In the genomic region with DNA sequence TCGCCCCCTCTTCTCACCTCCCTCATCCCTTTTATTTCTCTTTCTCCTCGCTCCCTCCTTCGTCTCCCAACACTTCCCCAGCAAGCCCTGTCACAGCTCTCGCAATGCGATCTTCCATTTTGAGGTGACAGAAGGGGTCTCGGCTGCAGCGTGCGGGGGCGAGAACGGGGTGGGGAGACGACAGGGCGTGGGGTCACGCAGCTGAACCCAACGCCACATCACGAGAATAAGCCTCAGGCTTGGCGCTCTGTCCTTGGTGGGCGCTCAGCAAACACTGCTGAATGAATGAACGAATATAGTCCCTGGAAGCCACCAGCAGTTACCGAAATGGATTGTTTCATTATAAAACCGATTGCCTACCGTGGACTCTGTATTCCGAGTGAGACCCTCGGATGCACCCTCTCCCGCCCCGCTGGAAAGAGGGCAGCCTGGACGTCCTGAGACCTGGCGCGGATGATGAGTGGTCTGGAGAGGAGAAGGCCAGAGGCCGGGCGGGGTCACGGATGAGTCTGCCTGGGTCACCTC, we compare ENCODE assay signal across 9 cellular contexts. TPM values are rescaled to one million over a fixed set of nuclear protein-coding genes. Genes with fewer than 3 reads are reported as not detected.
DNase-seq lines count a peak whose midpoint lies in the region; ATAC-seq and TF ChIP-seq lines count a peak whose summit lies in the region.
"Had no signal": no experiment of that assay in that cellular context is flagged by ENCODE, and none has a peak within 500 bp of the region (broad histone marks: within the 10 kb centered on the region; RNA-seq: fewer than 3 reads in every experiment).

No MANE protein-coding gene starts in this region.

- TF ChIP-seq CTCF in CD4-positive, alpha-beta T cell (IDR thresholded peaks at IDR 0.05), result no peak
- TF ChIP-seq CTCF in MM.1S (IDR thresholded peaks at IDR 0.05; ENCODE audit: low read length), result no peak
- no peak for TF ChIP-seq CTCF in osteoblast (IDR thresholded peaks at IDR 0.05; ENCODE audit: extremely low read depth, low read depth, low read length)

- peak overlapping the region; percentile 67 for H3K4me3 ChIP-seq in MM.1S (ENCODE audit: low read length)
- H3K4me3 ChIP-seq in effector memory CD4-positive, alpha-beta T cell (ENCODE audit: insufficient read depth, low read depth, low read length, poor library complexity, severe bottlenecking), result peak overlapping the region; percentile 55
- peak overlapping the region; percentile 77 for H3K4me3 ChIP-seq in osteoblast (ENCODE audit: insufficient read depth, low read length)

- no peaks in the 10 kb centered on the region for H3K36me3 Mint-ChIP-seq in CD4-positive, alpha-beta T cell (ENCODE audit: low read depth)

- no peak overlapping the region for H3K27ac ChIP-seq in CD4-positive, alpha-beta T cell (ENCODE audit: low read depth, low read length)
- no peak overlapping the region for H3K27ac ChIP-seq in MM.1S (ENCODE audit: low read length)
- no peak overlapping the region for H3K27ac ChIP-seq in effector memory CD4-positive, alpha-beta T cell (ENCODE audit: insufficient read depth, low read length, poor library complexity, severe bottlenecking)
- no peak overlapping the region for H3K27ac ChIP-seq in osteoblast (ENCODE audit: low read depth, low read length)

- H3K9ac ChIP-seq in MM.1S (ENCODE audit: low read length), result 0 out of 2 replicates have a peak overlapping the region, but pooled peaks have one; percentile 56

- peaks cover 99% of the 10 kb centered on the region for H3K27me3 ChIP-seq in CD4-positive, alpha-beta T cell (ENCODE audit: control insufficient read depth, insufficient read depth, low read length)
- peaks cover 17% of the 10 kb centered on the region for H3K27me3 ChIP-seq in MM.1S (replicated peaks; ENCODE audit: insufficient read depth, low read length)
- H3K27me3 ChIP-seq in effector memory CD4-positive, alpha-beta T cell (replicated peaks; ENCODE audit: control insufficient read depth, insufficient read depth, low read length, poor library complexity, severe bottlenecking), result peaks cover 97% of the 10 kb centered on the region
- peaks cover 58% of the 10 kb centered on the region for H3K27me3 ChIP-seq in osteoblast (ENCODE audit: insufficient read depth, low read length)

- peaks cover 4% of the 10 kb centered on the region for H3K9me3 Mint-ChIP-seq in CD4-positive, alpha-beta T cell

- ATAC-seq in CD4-positive, alpha-beta T cell (ENCODE audit: poor library complexity), result no peak
- ATAC-seq in HG02840 (IDR thresholded peaks at IDR 0.05; ENCODE audit: low FRiP score, unreplicated experiment), result no peak

- H2AFZ ChIP-seq in MM.1S (ENCODE audit: low read length) (no peak overlapping the region), osteoblast (ENCODE audit: low read length) (no peak overlapping the region)

- H3K9me2 ChIP-seq in MM.1S (replicated peaks; ENCODE audit: insufficient read depth, low read length), result no peaks in the 10 kb centered on the region

- peaks cover 12% of the 10 kb centered on the region for H3K9me3 ChIP-seq in CD4-positive, alpha-beta T cell (ENCODE audit: control insufficient read depth, low read length)
- H3K9me3 ChIP-seq in MM.1S (replicated peaks; ENCODE audit: insufficient read depth, low read length) (no peaks in the 10 kb centered on the region), osteoblast (ENCODE audit: low read depth, low read length) (no peaks in the 10 kb centered on the region)
- no peaks in the 10 kb centered on the region for H3K9me3 ChIP-seq in effector memory CD4-positive, alpha-beta T cell (ENCODE audit: control insufficient read depth, low read length)

- CTCF ChIA-PET in CD4-positive, alpha-beta T cell (lab: Charles Lee), result no interaction called here

- H4K20me1 ChIP-seq in MM.1S (ENCODE audit: insufficient read depth, low read length) (no peaks in the 10 kb centered on the region), osteoblast (ENCODE audit: insufficient read depth, low read length) (no peaks in the 10 kb centered on the region)

- H3K36me3 ChIP-seq in MM.1S (replicated peaks; ENCODE audit: insufficient read depth, low read length), result no peaks in the 10 kb centered on the region
- no peaks in the 10 kb centered on the region for H3K36me3 ChIP-seq in effector memory CD4-positive, alpha-beta T cell (ENCODE audit: control insufficient read depth, insufficient read depth, low read length)
- no peaks in the 10 kb centered on the region for H3K36me3 ChIP-seq in osteoblast (ENCODE audit: insufficient read depth, low read length)

- POLR2A ChIA-PET in CD4-positive, alpha-beta T cell (lab: Charles Lee), result interaction anchor here (0.7 kb wide), 1 partner anchor 62 kb away, joined by 6 read pairs; no protein-coding TSS in a partner anchor

- H3K27ac Mint-ChIP-seq in CD4-positive, alpha-beta T cell, result no peak overlapping the region

- H3K27me3 Mint-ChIP-seq in CD4-positive, alpha-beta T cell, result peaks cover 97% of the 10 kb centered on the region

- peaks cover 10% of the 10 kb centered on the region for H3K4me1 ChIP-seq in MM.1S (ENCODE audit: low read length)
- peaks cover 65% of the 10 kb centered on the region for H3K4me1 ChIP-seq in effector memory CD4-positive, alpha-beta T cell (ENCODE audit: control insufficient read depth, insufficient read depth, low read length, poor library complexity, severe bottlenecking)
- H3K4me1 ChIP-seq in osteoblast (ENCODE audit: insufficient read depth, low read length), result peaks cover 4% of the 10 kb centered on the region

- peaks cover 23% of the 10 kb centered on the region for H3F3A ChIP-seq in MM.1S (ENCODE audit: insufficient read depth, low read length)

- H3K4me2 ChIP-seq in MM.1S (ENCODE audit: low read depth, low read length) (peak overlapping the region; percentile 71; the same call in 1 of the 2 replicates), osteoblast (ENCODE audit: insufficient read depth, low read length) (peak overlapping the region; percentile 94)

- peaks cover 85% of the 10 kb centered on the region for H3K4me1 Mint-ChIP-seq in CD4-positive, alpha-beta T cell (ENCODE audit: low read depth)

- H3K79me2 ChIP-seq in MM.1S (ENCODE audit: low read length) (0 out of 2 replicates have a peak, but pooled peaks cover 4% of the 10 kb centered on the region), osteoblast (ENCODE audit: insufficient read depth, low read length) (peaks cover 19% of the 10 kb centered on the region)

- peak overlapping the region; percentile 83 for H3K4me3 Mint-ChIP-seq in CD4-positive, alpha-beta T cell

- intact Hi-C loops in CD4-positive, alpha-beta T cell (cut with DNase I, micrococcal nuclease), result loop anchor here in 1 of 2 experiments (10.0 kb wide), 1 partner anchor 1228 kb away; the partner anchor contains the start of gene CDYL

- no peak for DNase-seq in CD4-positive, alpha-beta T cell
- DNase-seq in MM.1S (no peak), osteoblast (ENCODE audit: insufficient read length, low spot score, missing footprints) (peak; percentile 81), hippocampal formation (lab: John Stamatoyannopoulos, UW) (no peak), NCI-H1694 (lab: John Stamatoyannopoulos, UW) (no peak), putamen (ENCODE audit: low spot score) (no peak)
- no peak for DNase-seq in effector memory CD4-positive, alpha-beta T cell
- DNase-seq: NCI-H774 had no signal

RNA-seq across cellular contexts. Expression of gene NRN1, which starts 3.9 kb away (rescaled TPM):
- not detected for total RNA-seq in CD4-positive, alpha-beta T cell
- 29.5 and 56.1 TPM in 2 replicates for total RNA-seq in osteoblast

Comparison
In these comparisons a context has a peak if more than half of its experiments do, and no peak if none do; other contexts are left out.
1. RNA of gene NRN1, which starts 3.9 kb away (total RNA-seq): 29.5 to 56.1 TPM in osteoblast; not detected in CD4-positive, alpha-beta T cell; every median in the first group is over 10 times any median in the second.
2. Peak in every context shown above with its lines, with median percentiles within 50 percentile points of each other: H3K4me3 ChIP-seq.